17 cellular contexts compared by ENCODE assay signal in the genomic region with DNA sequence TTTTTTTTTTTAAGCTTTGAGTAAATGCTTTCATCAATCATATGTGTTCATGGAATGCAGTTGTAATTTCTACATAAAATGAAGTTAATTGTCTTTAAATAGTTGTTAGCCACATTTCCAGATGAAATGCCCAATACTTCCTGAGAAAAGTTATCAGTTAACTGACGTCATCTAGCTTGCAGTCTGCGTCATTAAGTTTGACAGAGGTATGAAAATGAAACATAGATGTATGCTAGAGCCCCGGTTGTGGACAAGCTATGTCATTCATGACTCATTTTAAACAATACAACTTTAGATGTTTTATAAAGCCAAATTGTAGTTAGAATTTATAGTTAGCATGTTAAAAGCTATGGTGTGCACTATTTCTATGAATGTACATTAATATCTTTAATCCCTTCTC.
DNase-seq lines count a peak whose midpoint lies in the region; ATAC-seq and TF ChIP-seq lines count a peak whose summit lies in the region.
"Had no signal": no experiment of that assay in that cellular context is flagged by ENCODE, and none has a peak within 500 bp of the region (broad histone marks: within the 10 kb centered on the region; RNA-seq: fewer than 3 reads in every experiment).

No MANE protein-coding gene starts in this region.

- H3K4me3 ChIP-seq in astrocyte of the cerebellum (ENCODE audit: low read depth, low read length): no peak overlapping the region
- no peak overlapping the region for H3K4me3 ChIP-seq in fibroblast of the aortic adventitia (ENCODE audit: low read depth, low read length)
- H3K4me3 ChIP-seq: ascending aorta, HAP-1, tibial nerve had no signal

- DNase-seq in AG08395 (ENCODE audit: low spot score) (peak; percentile 34), HS-5 (ENCODE audit: low read depth) (peak; percentile 44), astrocyte of the cerebellum (ENCODE audit: low read depth) (peak; percentile 72), fibroblast of the aortic adventitia (ENCODE audit: low read depth) (peak; percentile 93), NCI-H69 (lab: John Stamatoyannopoulos, UW) (no peak), retina (no peak)
- DNase-seq: activated gamma-delta T cell treated with Interleukin-2 at 50 U/mL for 16 hours; AML-193; KG1; NCI-H146; stimulated activated CD4-positive, alpha-beta T cell treated with anti-CD3 and anti-CD28 coated beads, Interleukin-4, amount 100 ng/mL, for 24 hours had no signal

- ATAC-seq in GM19467 (IDR thresholded peaks at IDR 0.05; ENCODE audit: unreplicated experiment) (no peak), HG02588 (IDR thresholded peaks at IDR 0.05; ENCODE audit: unreplicated experiment) (no peak)
- ATAC-seq: sciatic nerve had no signal

- in situ Hi-C loops in astrocyte of the cerebellum (cut with HindIII; ENCODE audit: low sequenced_read_pairs): no loop called here

- TF ChIP-seq CTCF in astrocyte of the cerebellum (IDR thresholded peaks at IDR 0.05; ENCODE audit: low read depth, low read length, missing control alignments): no peak
- TF ChIP-seq CTCF in fibroblast of the aortic adventitia (IDR thresholded peaks at IDR 0.05; ENCODE audit: insufficient read depth, low read length): no peak

Comparison
In these comparisons a context has a peak if more than half of its experiments do, and no peak if none do; other contexts are left out.
1. DNase-seq: peak in AG08395 (single experiment), HS-5 (single experiment), astrocyte of the cerebellum (single experiment) and fibroblast of the aortic adventitia (single experiment); none in NCI-H69 (single experiment) and retina (single experiment).